In the genomic region with DNA sequence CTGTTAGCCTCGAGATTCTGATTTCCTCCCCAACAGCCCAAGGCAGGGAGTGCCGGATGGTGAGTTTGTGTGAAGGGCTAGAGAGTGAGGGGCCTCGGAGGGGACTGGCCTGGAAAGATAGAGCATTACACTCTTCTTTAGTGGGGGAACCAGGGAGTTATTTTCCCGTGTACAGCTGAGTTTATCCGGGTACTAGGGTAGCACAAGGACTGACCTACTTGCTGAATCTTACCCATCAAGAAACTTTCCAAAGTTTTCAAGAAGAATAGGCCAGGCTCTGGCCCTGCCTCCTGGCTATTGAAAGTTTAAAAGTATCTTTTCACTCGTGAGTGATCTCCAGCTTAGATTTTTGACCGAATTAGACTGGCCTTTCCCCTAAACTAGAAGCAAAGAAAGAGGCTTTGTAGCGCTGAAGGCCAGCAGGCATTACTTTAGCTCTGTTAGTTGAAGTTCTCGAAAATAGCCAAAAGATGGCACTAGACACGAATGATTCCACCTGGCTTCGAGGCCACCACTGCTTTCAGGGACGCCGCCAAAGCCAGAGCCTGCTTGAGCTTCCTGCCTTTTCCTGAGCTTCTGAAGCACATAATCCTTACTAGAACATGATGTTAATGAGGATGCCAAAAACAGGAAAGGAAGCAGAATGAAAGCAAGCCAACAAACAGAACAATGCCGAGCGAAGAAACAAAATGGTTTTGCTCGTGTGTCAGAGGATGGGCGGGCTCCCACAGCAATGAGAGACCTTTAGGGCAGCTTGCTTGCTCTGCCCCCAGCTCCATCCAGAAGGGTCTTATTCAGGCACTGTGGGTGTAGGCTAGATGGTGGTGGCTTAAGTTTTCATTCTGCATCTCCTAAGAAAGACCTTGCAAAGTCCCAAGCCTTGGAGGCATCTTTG, we compare ENCODE assay signal across 8 cellular contexts. TPM values are rescaled to one million over a fixed set of nuclear protein-coding genes. Genes with fewer than 3 reads are reported as not detected.
DNase-seq lines count a peak whose midpoint lies in the region; ATAC-seq and TF ChIP-seq lines count a peak whose summit lies in the region.

No MANE protein-coding gene starts in this region.

- in situ Hi-C loops in HAP-1 (cut with MboI; ENCODE audit: low sequenced_read_pairs): loop anchor here (25.0 kb wide), 1 partner anchor 501 kb away; no protein-coding TSS in a partner anchor

- peak; percentile 83 for TF ChIP-seq CTCF in endodermal cell (conservative IDR thresholded peaks at IDR 0.05)
- TF ChIP-seq CTCF in mesothelial cell of epicardium (IDR thresholded peaks at IDR 0.05; ENCODE audit: unreplicated experiment): no peak

- H3K36me3 ChIP-seq in HAP-1 (replicated peaks) (no peaks in the 10 kb centered on the region), endodermal cell (ENCODE audit: control insufficient read depth, insufficient read depth, low read length) (no peaks in the 10 kb centered on the region)

- no peak overlapping the region for H3K9ac ChIP-seq in endodermal cell (ENCODE audit: extremely low read depth, low read length, poor library complexity, severe bottlenecking)

- H3K4me1 ChIP-seq in HAP-1 (peaks cover 7% of the 10 kb centered on the region), endodermal cell (ENCODE audit: control insufficient read depth, insufficient read depth, low read length) (peaks cover 2% of the 10 kb centered on the region)

- H3K36me3 Mint-ChIP-seq in activated naive CD8-positive, alpha-beta T cell treated with anti-CD3 and anti-CD28 coated beads, Interleukin-2, amount 10 ng/mL, durations not matched to agents 7 days and 5 days: no peaks in the 10 kb centered on the region
- H3K36me3 Mint-ChIP-seq in activated naive CD8-positive, alpha-beta T cell treated with anti-CD3 and anti-CD28 coated beads for 36 hours: no peaks in the 10 kb centered on the region
- H3K36me3 Mint-ChIP-seq in endodermal cell (ENCODE audit: low read depth): no peaks in the 10 kb centered on the region
- H3K36me3 Mint-ChIP-seq in mesothelial cell of epicardium: no peaks in the 10 kb centered on the region

- ATAC-seq in activated naive CD8-positive, alpha-beta T cell treated with anti-CD3 and anti-CD28 coated beads, Interleukin-2, amount 10 ng/mL, durations not matched to agents 7 days and 5 days (ENCODE audit: low read depth): peak; percentile 47

- H3K27me3 ChIP-seq in HAP-1 (ENCODE audit: low read depth) (no peaks in the 10 kb centered on the region), endodermal cell (ENCODE audit: control insufficient read depth, insufficient read depth, low read length, poor library complexity, severe bottlenecking) (no peaks in the 10 kb centered on the region)

- no peak for DNase-seq in activated naive CD8-positive, alpha-beta T cell treated with anti-CD3 and anti-CD28 coated beads, Interleukin-2, amount 10 ng/mL, durations not matched to agents 7 days and 5 days
- DNase-seq in activated naive CD8-positive, alpha-beta T cell treated with anti-CD3 and anti-CD28 coated beads for 36 hours: no peak
- peak; percentile 61 to 72 for DNase-seq in HAP-1 (ENCODE audit: low spot score in 2 of 2)
- peak; percentile 44 for DNase-seq in LoVo (ENCODE audit: low spot score)
- DNase-seq in RPMI7951 (ENCODE audit: low read depth): peak; percentile 66
- DNase-seq in endodermal cell: peak; percentile 85
- peak; percentile 34 to 53 for DNase-seq in mesothelial cell of epicardium (ENCODE audit: low spot score in 2 of 2, unreplicated experiment in 2 of 2)
- DNase-seq in mesenteric fat pad (ENCODE audit: low spot score): no peak

- no peak overlapping the region for H3K4me3 Mint-ChIP-seq in activated naive CD8-positive, alpha-beta T cell treated with anti-CD3 and anti-CD28 coated beads, Interleukin-2, amount 10 ng/mL, durations not matched to agents 7 days and 5 days
- H3K4me3 Mint-ChIP-seq in activated naive CD8-positive, alpha-beta T cell treated with anti-CD3 and anti-CD28 coated beads for 36 hours: no peak overlapping the region
- no peak overlapping the region for H3K4me3 Mint-ChIP-seq in endodermal cell
- no peak overlapping the region for H3K4me3 Mint-ChIP-seq in mesothelial cell of epicardium

- H3K4me1 Mint-ChIP-seq in activated naive CD8-positive, alpha-beta T cell treated with anti-CD3 and anti-CD28 coated beads, Interleukin-2, amount 10 ng/mL, durations not matched to agents 7 days and 5 days: no peaks in the 10 kb centered on the region
- H3K4me1 Mint-ChIP-seq in activated naive CD8-positive, alpha-beta T cell treated with anti-CD3 and anti-CD28 coated beads for 36 hours: no peaks in the 10 kb centered on the region
- peaks cover 25% of the 10 kb centered on the region for H3K4me1 Mint-ChIP-seq in endodermal cell
- peaks cover 2% of the 10 kb centered on the region for H3K4me1 Mint-ChIP-seq in mesothelial cell of epicardium

- no peak overlapping the region for H3K27ac ChIP-seq in endodermal cell (ENCODE audit: low read depth, low read length)

- POLR2A ChIA-PET in activated naive CD8-positive, alpha-beta T cell treated with anti-CD3 and anti-CD28 coated beads, Interleukin-2, amount 10 ng/mL, durations not matched to agents 7 days and 5 days (lab: Charles Lee): interaction anchor here (1.4 kb wide), 1 partner anchor 75 kb away, joined by 3 read pairs; a partner anchor contains a TSS

- 40 to 58% methylated on average over 6 to 17 of the region's 17 CpGs for WGBS in endodermal cell (ENCODE audit: insufficient coverage in 1 of 2, insufficient read length in 1 of 2), 2 experiments

- H3K4me3 ChIP-seq in HAP-1 (no peak overlapping the region), endodermal cell (ENCODE audit: low read length) (no peak overlapping the region)

- H3K27ac Mint-ChIP-seq in activated naive CD8-positive, alpha-beta T cell treated with anti-CD3 and anti-CD28 coated beads, Interleukin-2, amount 10 ng/mL, durations not matched to agents 7 days and 5 days: no peak overlapping the region
- no peak overlapping the region for H3K27ac Mint-ChIP-seq in activated naive CD8-positive, alpha-beta T cell treated with anti-CD3 and anti-CD28 coated beads for 36 hours
- H3K27ac Mint-ChIP-seq in endodermal cell: no peak overlapping the region
- no peak overlapping the region for H3K27ac Mint-ChIP-seq in mesothelial cell of epicardium

- H3K9me3 Mint-ChIP-seq in activated naive CD8-positive, alpha-beta T cell treated with anti-CD3 and anti-CD28 coated beads, Interleukin-2, amount 10 ng/mL, durations not matched to agents 7 days and 5 days: no peaks in the 10 kb centered on the region
- H3K9me3 Mint-ChIP-seq in activated naive CD8-positive, alpha-beta T cell treated with anti-CD3 and anti-CD28 coated beads for 36 hours: no peaks in the 10 kb centered on the region
- H3K9me3 Mint-ChIP-seq in endodermal cell: peaks cover 7% of the 10 kb centered on the region
- no peaks in the 10 kb centered on the region for H3K9me3 Mint-ChIP-seq in mesothelial cell of epicardium

- H3K9me3 ChIP-seq in HAP-1 (no peaks in the 10 kb centered on the region), endodermal cell (ENCODE audit: control insufficient read depth, low read length) (no peaks in the 10 kb centered on the region)

- H3K27me3 Mint-ChIP-seq in activated naive CD8-positive, alpha-beta T cell treated with anti-CD3 and anti-CD28 coated beads, Interleukin-2, amount 10 ng/mL, durations not matched to agents 7 days and 5 days: peaks cover 5% of the 10 kb centered on the region
- no peaks in the 10 kb centered on the region for H3K27me3 Mint-ChIP-seq in activated naive CD8-positive, alpha-beta T cell treated with anti-CD3 and anti-CD28 coated beads for 36 hours
- no peaks in the 10 kb centered on the region for H3K27me3 Mint-ChIP-seq in endodermal cell (ENCODE audit: insufficient read depth)
- H3K27me3 Mint-ChIP-seq in mesothelial cell of epicardium (ENCODE audit: low read depth): peaks cover 36% of the 10 kb centered on the region

RNA-seq across cellular contexts. Expression of a gene that starts 55.8 kb away (rescaled TPM):
- 10 to 100 TPM; 50.0 to 51.5 TPM for total RNA-seq in activated naive CD8-positive, alpha-beta T cell treated with anti-CD3 and anti-CD28 coated beads, Interleukin-2, amount 10 ng/mL, durations not matched to agents 7 days and 5 days
- total RNA-seq in activated naive CD8-positive, alpha-beta T cell treated with anti-CD3 and anti-CD28 coated beads for 36 hours: 10 to 100 TPM; 94.8 to 99.5 TPM
- 75.6 and 77.5 TPM in 2 replicates for total RNA-seq in RPMI7951 (2014; rRNA removed; shearing (Covaris generic))
- total RNA-seq in endodermal cell (10 to 100 TPM; 71.5 to 79.8 TPM), mesothelial cell of epicardium (60.4 to 63.4 TPM (median 63.1 TPM) in 3 replicates), mesenteric fat pad (50.1 TPM)
- 80.9 TPM for polyA plus RNA-seq in endodermal cell (2013, experiment 1 of 2)
- polyA plus RNA-seq in endodermal cell (2013, experiment 2 of 2): 71.0 TPM

Comparison
In these comparisons a context has a peak if more than half of its experiments do, and no peak if none do; other contexts are left out.
1. DNase-seq: peak in HAP-1 (2 of 2), LoVo (single experiment), RPMI7951 (single experiment), endodermal cell (single experiment) and mesothelial cell of epicardium (2 of 2); none in activated naive CD8-positive, alpha-beta T cell treated with anti-CD3 and anti-CD28 coated beads, Interleukin-2, amount 10 ng/mL, durations not matched to agents 7 days and 5 days (single experiment), activated naive CD8-positive, alpha-beta T cell treated with anti-CD3 and anti-CD28 coated beads for 36 hours (single experiment) and mesenteric fat pad (single experiment).